ENCODE assay signal across 10 cellular contexts in genomic region chr4:7651461-7651921, GRCh38.
DNase-seq lines count a peak whose midpoint lies in the region; ATAC-seq and TF ChIP-seq lines count a peak whose summit lies in the region.
"Had no signal": no experiment of that assay in that cellular context is flagged by ENCODE, and none has a peak within 500 bp of the region (broad histone marks: within the 10 kb centered on the region; RNA-seq: fewer than 3 reads in every experiment).

No MANE protein-coding gene starts in this region.

- 49 to 70% (median 54%) methylated on average over 7 to 8 of the region's 8 CpGs for WGBS in adrenal gland, 4 donors

- no peak overlapping the region for H3K4me3 Mint-ChIP-seq in CD8-positive, alpha-beta T cell
- H3K4me3 Mint-ChIP-seq: stimulated activated naive CD8-positive, alpha-beta T cell treated with anti-CD3 and anti-CD28 coated beads, Interleukin-15, Interleukin-2, amounts not matched to agents 100 ng/mL and 50 ng/mL, for 24 hours had no signal

- H3K36me3 ChIP-seq in H7 (replicated peaks; ENCODE audit: control insufficient read depth, insufficient read depth, low read length) (no peaks in the 10 kb centered on the region), adrenal gland (replicated peaks in 1 of 2) (no peaks in the 10 kb centered on the region), skeletal muscle tissue (ENCODE audit: control insufficient read depth in 3 of 3, insufficient read depth in 3 of 3, low read length in 3 of 3) (no peaks in the 10 kb centered on the region)
- H3K36me3 ChIP-seq in CD8-positive, alpha-beta T cell (ENCODE audit: insufficient read depth, low read length) = no peaks in the 10 kb centered on the region

- H3K4me1 ChIP-seq in adrenal gland (replicated peaks in 1 of 2) = peaks cover 0 to 22% of the 10 kb centered on the region in 2 donors
- H3K4me1 ChIP-seq in skeletal muscle tissue (ENCODE audit: control insufficient read depth in 3 of 3, insufficient read depth in 3 of 3, low read length in 3 of 3) = peaks cover 3 to 16% (median 6%) of the 10 kb centered on the region in 3 donors
- peaks cover 29% of the 10 kb centered on the region for H3K4me1 ChIP-seq in CD8-positive, alpha-beta T cell (ENCODE audit: insufficient read depth, low read length)

- intact Hi-C loops in adrenal gland (cut with DNase I) = no loop called here
- intact Hi-C loops in CD8-positive, alpha-beta T cell (cut with DNase I, micrococcal nuclease) = no loop called here

- no peak for TF ChIP-seq CTCF in adrenal gland (IDR thresholded peaks at IDR 0.05)
- TF ChIP-seq CTCF in CD8-positive, alpha-beta T cell (IDR thresholded peaks at IDR 0.05) = no peak

- no peaks in the 10 kb centered on the region for H3K36me3 Mint-ChIP-seq in CD8-positive, alpha-beta T cell

- peaks cover 11% of the 10 kb centered on the region for H3K27me3 Mint-ChIP-seq in CD8-positive, alpha-beta T cell (ENCODE audit: low read depth)

- H3K9me3 ChIP-seq in adrenal gland (replicated peaks in 1 of 3) = no peaks in the 10 kb centered on the region
- no peaks in the 10 kb centered on the region for H3K9me3 ChIP-seq in skeletal muscle tissue (ENCODE audit: control insufficient read depth in 3 of 3, low read length in 3 of 3)
- H3K9me3 ChIP-seq in CD8-positive, alpha-beta T cell (ENCODE audit: low read length) = no peaks in the 10 kb centered on the region

- H3K27me3 ChIP-seq in H7 (ENCODE audit: control insufficient read depth, insufficient read depth, low read length) = no peaks in the 10 kb centered on the region; the same call in 1 of the 2 replicates
- H3K27me3 ChIP-seq in adrenal gland = peaks cover 5% of the 10 kb centered on the region
- peaks cover 0 to 27% (median 21%) of the 10 kb centered on the region in 3 donors for H3K27me3 ChIP-seq in skeletal muscle tissue (ENCODE audit: control insufficient read depth in 3 of 3, insufficient read depth in 3 of 3, low read length in 3 of 3)
- peaks cover 4% of the 10 kb centered on the region for H3K27me3 ChIP-seq in CD8-positive, alpha-beta T cell (ENCODE audit: insufficient read depth, low read length)

- no peak overlapping the region for H3K9ac ChIP-seq in skeletal muscle tissue (ENCODE audit: low read depth in 1 of 3, low read length in 3 of 3)

- H3K4me3 ChIP-seq in H7 (ENCODE audit: insufficient read depth, low read depth, low read length) = no peak overlapping the region
- H3K4me3 ChIP-seq in adrenal gland = no peak overlapping the region
- no peak overlapping the region for H3K4me3 ChIP-seq in skeletal muscle tissue (ENCODE audit: low read length in 3 of 3)
- H3K4me3 ChIP-seq in CD8-positive, alpha-beta T cell (ENCODE audit: low read depth, low read length) = no peak overlapping the region

- CTCF ChIA-PET in CD8-positive, alpha-beta T cell (lab: Charles Lee) = no interaction called here

- peak overlapping the region in 2 of 5 donors; percentile 17 to 88 for H3K27ac ChIP-seq in adrenal gland
- H3K27ac ChIP-seq in skeletal muscle tissue (ENCODE audit: low read depth, low read length) = peak overlapping the region; percentile 64
- H3K27ac ChIP-seq in CD8-positive, alpha-beta T cell (ENCODE audit: low read depth, low read length) = no peak overlapping the region

- POLR2A ChIA-PET in CD8-positive, alpha-beta T cell (lab: Charles Lee) = no interaction called here

- peak; percentile 81 for DNase-seq in H7
- DNase-seq in adrenal gland = peak in 6 of 7 donors; percentile 30 to 76 (median 62)
- peak in 29 of 51 donors; percentile 13 to 69 (median 43) for DNase-seq in hypothalamus (lab: John Stamatoyannopoulos, UW)
- no peak for DNase-seq in stimulated activated CD4-positive, alpha-beta T cell treated with anti-CD3 and anti-CD28 coated beads, Interleukin-1b, Interleukin-23, amount 100 ng/mL, for 48 hours
- DNase-seq in CD8-positive, alpha-beta T cell = no peak
- DNase-seq in T1000 (lab: John Stamatoyannopoulos, UW) = no peak
- DNase-seq: left colon; stimulated activated CD4-positive, alpha-beta T cell treated with anti-CD3 and anti-CD28 coated beads, Interleukin-12 subunit alpha, Interleukin-12 subunit beta, amount 100 ng/mL, for 4 hours had no signal

- TF ChIP-seq POLR2A in adrenal gland (IDR thresholded peaks at IDR 0.05) = no peak

- H3K4me1 Mint-ChIP-seq in CD8-positive, alpha-beta T cell (ENCODE audit: low read depth) = peaks cover 26% of the 10 kb centered on the region

- no peak for ATAC-seq in CD8-positive, alpha-beta T cell
- ATAC-seq: left colon had no signal

- H3K27ac Mint-ChIP-seq in CD8-positive, alpha-beta T cell = no peak overlapping the region
- H3K27ac Mint-ChIP-seq: stimulated activated naive CD8-positive, alpha-beta T cell treated with anti-CD3 and anti-CD28 coated beads, Interleukin-15, Interleukin-2, amounts not matched to agents 100 ng/mL and 50 ng/mL, for 24 hours had no signal

- no peaks in the 10 kb centered on the region for H3K9me3 Mint-ChIP-seq in CD8-positive, alpha-beta T cell
- H3K9me3 Mint-ChIP-seq: stimulated activated naive CD8-positive, alpha-beta T cell treated with anti-CD3 and anti-CD28 coated beads, Interleukin-15, Interleukin-2, amounts not matched to agents 100 ng/mL and 50 ng/mL, for 24 hours had no signal

Comparison
In these comparisons a context has a peak if more than half of its experiments do, and no peak if none do; other contexts are left out.
1. DNase-seq: peak in H7 (single experiment), adrenal gland (6 of 7) and hypothalamus (29 of 51); none in stimulated activated CD4-positive, alpha-beta T cell treated with anti-CD3 and anti-CD28 coated beads, Interleukin-1b, Interleukin-23, amount 100 ng/mL, for 48 hours (single experiment), CD8-positive, alpha-beta T cell (0 of 7) and T1000 (single experiment).